ENCODE assay signal across 16 cellular contexts in genomic region chr11:75874942-75875341, GRCh38.
"Had no signal": no experiment of that assay in that cellular context is flagged by ENCODE, and none has a peak within 500 bp of the region (broad histone marks: within the 10 kb centered on the region; RNA-seq: fewer than 3 reads in every experiment).

No MANE protein-coding gene starts in this region.

- H3K9me3 ChIP-seq: heart right ventricle, suprapubic skin, upper lobe of left lung had no signal

- H3K4me3 Mint-ChIP-seq: activated CD4-positive, alpha-beta memory T cell treated with anti-CD3 and anti-CD28 coated beads for 36 hours; activated naive CD8-positive, alpha-beta T cell had no signal

- FAIRE-seq: bronchial epithelial cell, endothelial cell of umbilical vein had no signal

- H3K4me1 ChIP-seq: foreskin keratinocyte had no signal

- H3K36me3 ChIP-seq: suprapubic skin had no signal

- ATAC-seq: foreskin keratinocyte, heart right ventricle had no signal

- H3K27ac Mint-ChIP-seq: activated CD4-positive, alpha-beta memory T cell treated with anti-CD3 and anti-CD28 coated beads for 36 hours; activated naive CD8-positive, alpha-beta T cell had no signal

- H3K27me3 ChIP-seq: foreskin keratinocyte, heart right ventricle, suprapubic skin, upper lobe of left lung had no signal

- H3K9me3 Mint-ChIP-seq: activated CD4-positive, alpha-beta memory T cell treated with anti-CD3 and anti-CD28 coated beads for 36 hours had no signal

- H3K27me3 Mint-ChIP-seq: activated CD4-positive, alpha-beta memory T cell treated with anti-CD3 and anti-CD28 coated beads for 36 hours; activated naive CD8-positive, alpha-beta T cell had no signal

- H3K27ac ChIP-seq: foreskin keratinocyte, heart right ventricle, suprapubic skin, upper lobe of left lung had no signal

- DNase-seq: activated CD4-positive, alpha-beta memory T cell treated with anti-CD3 and anti-CD28 coated beads for 36 hours; activated gamma-delta T cell; activated T-cell treated with anti-CD3 and anti-CD28 coated beads, Interleukin-2, amount 50 U/mL, for 48 hours; amygdala; foreskin keratinocyte; heart right ventricle; islet precursor cell; left ventricle myocardium superior; posterior cingulate gyrus; T-helper 9 cell; upper lobe of left lung had no signal

- H3K4me3 ChIP-seq: heart right ventricle, skin epidermis, suprapubic skin, upper lobe of left lung had no signal
